Comparison of ENCODE assay signal across 10 cellular contexts in the genomic region with DNA sequence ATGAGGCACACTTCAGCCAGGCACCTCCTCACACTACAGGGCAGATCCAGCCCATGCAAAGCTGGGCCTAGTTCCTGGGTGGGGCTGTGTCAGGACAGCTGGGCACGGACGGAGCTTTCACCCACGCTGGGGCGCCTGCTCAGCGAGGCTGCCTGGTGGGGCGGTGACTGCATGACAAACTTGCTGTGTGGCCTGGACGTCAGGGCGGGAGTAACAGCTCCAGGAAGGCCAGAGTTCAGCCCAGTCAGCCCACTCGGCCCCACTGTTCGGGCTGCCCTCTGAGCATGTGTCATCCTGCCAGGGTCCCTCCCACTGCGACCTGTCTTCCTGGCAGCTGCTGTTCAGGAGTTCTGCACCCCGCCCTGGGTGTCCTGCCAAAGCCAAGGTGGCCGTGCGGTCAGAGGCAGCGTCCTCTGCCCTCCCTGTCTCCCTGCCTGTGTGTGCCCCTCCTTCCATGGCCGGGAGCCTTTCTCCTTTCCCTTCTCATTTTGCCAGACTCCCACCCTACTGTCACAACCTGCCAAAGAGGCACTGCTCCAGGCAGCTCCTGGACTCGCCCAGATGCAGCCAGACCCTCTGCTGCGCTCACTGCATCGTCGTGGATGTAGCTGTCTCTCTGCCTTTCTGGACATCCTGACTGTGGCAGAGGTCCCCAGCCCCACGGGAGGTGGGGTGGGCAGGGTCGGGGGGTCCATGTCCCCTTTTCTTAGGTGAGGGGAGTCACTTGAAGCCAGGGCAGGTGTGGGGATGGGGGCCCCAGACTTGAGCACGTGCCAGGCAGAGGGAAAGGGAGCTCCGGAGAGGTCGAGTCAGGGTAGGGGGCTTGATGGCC. TPM values are rescaled to one million over a fixed set of nuclear protein-coding genes. Genes with fewer than 3 reads are reported as not detected.
DNase-seq lines count a peak whose midpoint lies in the region; ATAC-seq and TF ChIP-seq lines count a peak whose summit lies in the region.
"Had no signal": no experiment of that assay in that cellular context is flagged by ENCODE, and none has a peak within 500 bp of the region (broad histone marks: within the 10 kb centered on the region; RNA-seq: fewer than 3 reads in every experiment).

No MANE protein-coding gene starts in this region.

- TF ChIP-seq CTCF in heart right ventricle (IDR thresholded peaks at IDR 0.05) (no peak), gastrocnemius medialis (IDR thresholded peaks at IDR 0.05 in 4 of 5, conservative IDR thresholded peaks at IDR 0.05 in 1 of 5) (no peak)

- in situ Hi-C loops in gastrocnemius medialis (cut with MboI; ENCODE audit: low sequenced_read_pairs in 4 of 4), result no loop called here

- intact Hi-C loops in heart right ventricle (cut with DNase I) (no loop called here), gastrocnemius medialis (cut with DNase I; ENCODE audit: low total_unique reads) (no loop called here)

- no peak for TF ChIP-seq POLR2A in gastrocnemius medialis (IDR thresholded peaks at IDR 0.05)

- H3K36me3 ChIP-seq in heart right ventricle (no peaks in the 10 kb centered on the region), gastrocnemius medialis (no peaks in the 10 kb centered on the region)

- ATAC-seq in heart right ventricle (peak; percentile 46 to 84 (median 66)), gastrocnemius medialis (peak; percentile 66 to 89), HG03432 (IDR thresholded peaks at IDR 0.05; ENCODE audit: unreplicated experiment) (no peak), HG03342 (IDR thresholded peaks at IDR 0.05; ENCODE audit: unreplicated experiment) (no peak), GM18909 (IDR thresholded peaks at IDR 0.05; ENCODE audit: poor library complexity, unreplicated experiment) (no peak)

- WGBS in heart right ventricle, 2 donors, result 57 to 59% methylated on average over 25 of the region's 25 CpGs

- H3K27me3 ChIP-seq in heart right ventricle (no peaks in the 10 kb centered on the region), gastrocnemius medialis (no peaks in the 10 kb centered on the region)

- H3K27ac ChIP-seq in heart right ventricle (peak overlapping the region in 7 of 10 donors; percentile 9 to 63 (median 43)), gastrocnemius medialis (peak overlapping the region; percentile 6 to 48 (median 38))

- peak; percentile 81 for DNase-seq in GM03348 (ENCODE audit: low spot score)
- peak; percentile 50 for DNase-seq in UCSD-AML1 (lab: John Stamatoyannopoulos, UW; ENCODE audit: unreplicated experiment)
- DNase-seq in heart right ventricle, result peak; percentile 51 to 59
- peak; percentile 33 to 78 for DNase-seq in gastrocnemius medialis
- DNase-seq in NOMO-1 treated with dmso at 0.1 percent for 144 hours (lab: John Stamatoyannopoulos, UW; ENCODE audit: unreplicated experiment), result no peak

- H3K4me3 ChIP-seq in heart right ventricle, result no peak overlapping the region
- H3K4me3 ChIP-seq in gastrocnemius medialis, result no peak overlapping the region

- H3K9me3 ChIP-seq in heart right ventricle (no peaks in the 10 kb centered on the region), gastrocnemius medialis (no peaks in the 10 kb centered on the region)

- H3K4me1 ChIP-seq in heart right ventricle (peaks cover 14 to 44% (median 30%) of the 10 kb centered on the region in 9 donors), gastrocnemius medialis (peaks cover 10 to 11% of the 10 kb centered on the region in 2 donors)

RNA-seq across cellular contexts. Expression of gene KIAA0232, which starts 33.0 kb away (rescaled TPM):
- total RNA-seq in heart right ventricle (10 to 100 TPM; 63.4 to 89.6 (median 73.5) TPM), gastrocnemius medialis (10 to 100 TPM; 39.1 to 66.4 (median 60.4) TPM)
- 10 to 100 TPM; 12.8 to 23.6 TPM for polyA plus RNA-seq in heart right ventricle

RNA-seq across cellular contexts. Expression of gene BLOC1S4, which starts 33.6 kb away (rescaled TPM):
- 10 to 100 TPM in 1 of 10 donors, 1 to 10 TPM in 9; 4.4 to 10.2 (median 7.0) TPM for total RNA-seq in heart right ventricle
- polyA plus RNA-seq in heart right ventricle, result 1 to 10 TPM; 4.8 to 7.8 TPM
- total RNA-seq in gastrocnemius medialis, result 10 to 100 TPM; 15.7 to 25.7 (median 22.3) TPM

RNA-seq across cellular contexts. Expression of gene MRFAP1L1, which starts 39.9 kb away (rescaled TPM):
- total RNA-seq in heart right ventricle (10 to 100 TPM; 37.5 to 49.9 (median 42.1) TPM), gastrocnemius medialis (10 to 100 TPM; 43.8 to 54.6 (median 46.9) TPM)
- 10 to 100 TPM; 61.5 to 73.7 TPM for polyA plus RNA-seq in heart right ventricle

RNA-seq across cellular contexts. Expression of gene S100P, which starts 55.9 kb away (rescaled TPM):
- 1 to 10 TPM in 5 of 10 donors, under 1 TPM in 1, not detected in 4; 0.41 to 8.2 (median 1.6) TPM for total RNA-seq in heart right ventricle
- polyA plus RNA-seq in heart right ventricle, result under 1 TPM; 0.22 to 0.68 TPM
- 1 to 10 TPM in 1 of 4 donors, not detected in 3; 1.2 TPM for total RNA-seq in gastrocnemius medialis
- total RNA-seq: OCI-LY7 had no signal
- polyA plus RNA-seq: neural cell had no signal

Comparison
In these comparisons a context has a peak if more than half of its experiments do, and no peak if none do; other contexts are left out.
1. ATAC-seq: peak in heart right ventricle (8 of 8) and gastrocnemius medialis (2 of 2); none in HG03432 (single experiment), HG03342 (single experiment) and GM18909 (single experiment).